In genomic region chr5:133763744-133764143, GRCh38 we compare ENCODE assay signal across 12 cellular contexts.
DNase-seq lines count a peak whose midpoint lies in the region; ATAC-seq and TF ChIP-seq lines count a peak whose summit lies in the region.
"Had no signal": no experiment of that assay in that cellular context is flagged by ENCODE, and none has a peak within 500 bp of the region (broad histone marks: within the 10 kb centered on the region; RNA-seq: fewer than 3 reads in every experiment).

No MANE protein-coding gene starts in this region.

- H3K27me3 ChIP-seq in right cardiac atrium (ENCODE audit: control insufficient read depth, insufficient read depth) (no peaks in the 10 kb centered on the region), right atrium auricular region (no peaks in the 10 kb centered on the region), left lung (no peaks in the 10 kb centered on the region)

- no peak overlapping the region for H3K4me3 ChIP-seq in right cardiac atrium (ENCODE audit: low read length)
- no peak overlapping the region for H3K4me3 ChIP-seq in right atrium auricular region
- no peak overlapping the region for H3K4me3 ChIP-seq in left lung

- TF ChIP-seq CTCF in right atrium auricular region (IDR thresholded peaks at IDR 0.05): no peak
- TF ChIP-seq CTCF in left lung (IDR thresholded peaks at IDR 0.05): no peak

- 36% methylated on average over 4 of the region's 4 CpGs for WGBS in right cardiac atrium

- H3K27ac ChIP-seq in right cardiac atrium (ENCODE audit: low read length) (no peak overlapping the region), right atrium auricular region (no peak overlapping the region), left lung (no peak overlapping the region)

- peak; percentile 40 to 50 for ATAC-seq in right cardiac atrium
- ATAC-seq in left lung: peak; percentile 79
- no peak for ATAC-seq in HG03025 (IDR thresholded peaks at IDR 0.05; ENCODE audit: low FRiP score, unreplicated experiment)
- no peak for ATAC-seq in stimulated activated naive CD8-positive, alpha-beta T cell treated with anti-CD3 and anti-CD28 coated beads, Interleukin-15, amount 100 ng/mL, for 72 hours

- no peaks in the 10 kb centered on the region for H3K4me1 Mint-ChIP-seq in stimulated activated naive CD8-positive, alpha-beta T cell treated with anti-CD3 and anti-CD28 coated beads, Interleukin-15, amount 100 ng/mL, for 72 hours
- H3K4me1 Mint-ChIP-seq: CD4-positive, CD25-positive, alpha-beta regulatory T cell had no signal

- H3K9me3 Mint-ChIP-seq in stimulated activated naive CD8-positive, alpha-beta T cell treated with anti-CD3 and anti-CD28 coated beads, Interleukin-15, amount 100 ng/mL, for 72 hours: peaks cover 0 to 4% of the 10 kb centered on the region in 2 donors

- DNase-seq in right cardiac atrium: no peak
- no peak for DNase-seq in right atrium auricular region (ENCODE audit: low spot score)
- peak; percentile 12 for DNase-seq in RPMI8226
- DNase-seq in left lung: no peak
- no peak for DNase-seq in NCI-H1436 (lab: John Stamatoyannopoulos, UW)
- no peak for DNase-seq in stimulated activated naive CD8-positive, alpha-beta T cell treated with anti-CD3 and anti-CD28 coated beads, Interleukin-15, amount 100 ng/mL, for 72 hours
- DNase-seq: CD4-positive, CD25-positive, alpha-beta regulatory T cell; HCEC 1CT; NCI-H1436 treated with DMSO at 0.1 percent for 48 hours; NCI-H2081 treated with DMSO at 0.1 percent for 48 hours; NCI-H510A treated with DMSO at 0.1 percent for 48 hours had no signal

- H3K27me3 Mint-ChIP-seq in stimulated activated naive CD8-positive, alpha-beta T cell treated with anti-CD3 and anti-CD28 coated beads, Interleukin-15, amount 100 ng/mL, for 72 hours: peaks cover 31% of the 10 kb centered on the region

- no peaks in the 10 kb centered on the region for H3K36me3 ChIP-seq in right atrium auricular region
- no peaks in the 10 kb centered on the region for H3K36me3 ChIP-seq in left lung

- intact Hi-C loops in right cardiac atrium (cut with DNase I) (no loop called here), left lung (cut with DNase I) (no loop called here)

- no peak overlapping the region for H3K27ac Mint-ChIP-seq in stimulated activated naive CD8-positive, alpha-beta T cell treated with anti-CD3 and anti-CD28 coated beads, Interleukin-15, amount 100 ng/mL, for 72 hours
- H3K27ac Mint-ChIP-seq: CD4-positive, CD25-positive, alpha-beta regulatory T cell had no signal

- H3K4me1 ChIP-seq in right cardiac atrium (ENCODE audit: control insufficient read depth, insufficient read depth, low read length) (no peaks in the 10 kb centered on the region), right atrium auricular region (no peaks in the 10 kb centered on the region), left lung (no peaks in the 10 kb centered on the region)

- H3K9me3 ChIP-seq in right cardiac atrium (ENCODE audit: control insufficient read depth, low read length) (no peaks in the 10 kb centered on the region), right atrium auricular region (no peaks in the 10 kb centered on the region), left lung (no peaks in the 10 kb centered on the region)

- H3K4me3 Mint-ChIP-seq in stimulated activated naive CD8-positive, alpha-beta T cell treated with anti-CD3 and anti-CD28 coated beads, Interleukin-15, amount 100 ng/mL, for 72 hours: no peak overlapping the region
- H3K4me3 Mint-ChIP-seq: CD4-positive, CD25-positive, alpha-beta regulatory T cell had no signal

Comparison
In these comparisons a context has a peak if more than half of its experiments do, and no peak if none do; other contexts are left out.
1. ATAC-seq: peak in right cardiac atrium (2 of 2) and left lung (single experiment); none in HG03025 (single experiment) and stimulated activated naive CD8-positive, alpha-beta T cell treated with anti-CD3 and anti-CD28 coated beads, Interleukin-15, amount 100 ng/mL, for 72 hours (single experiment).